Comparison of ENCODE assay signal across 8 cellular contexts in the genomic region with DNA sequence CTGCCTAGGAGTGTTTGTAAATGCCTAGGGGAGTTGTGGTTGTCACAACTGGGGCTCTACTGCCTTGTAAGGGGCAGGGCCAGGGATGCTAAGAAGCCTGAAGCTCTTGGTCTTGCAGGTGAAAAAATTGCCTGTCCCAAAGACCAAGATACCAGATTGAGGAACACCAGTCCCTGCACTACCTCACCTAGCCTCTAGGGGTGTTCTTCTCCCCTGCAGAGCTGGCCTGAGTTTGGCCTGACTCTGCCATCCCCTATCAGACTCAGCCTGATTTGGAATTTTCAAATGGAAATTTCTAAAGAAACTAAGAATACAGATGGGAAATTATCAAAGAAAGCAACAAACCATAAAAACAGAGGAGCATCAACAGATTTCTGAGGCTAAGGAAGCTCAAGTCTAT.
A peak's percentile ranks its signal among the peaks of the same experiment; 100 is the strongest.
DNase-seq lines count a peak whose midpoint lies in the region; ATAC-seq and TF ChIP-seq lines count a peak whose summit lies in the region.

No MANE protein-coding gene starts in this region.

- no peaks in the 10 kb centered on the region for H3K79me2 ChIP-seq in fibroblast of lung (ENCODE audit: control insufficient read depth, insufficient read depth, low read length)

- H3K4me2 ChIP-seq in fibroblast of lung (ENCODE audit: extremely low read depth, insufficient read depth, low read length): no peak overlapping the region

- H2AFZ ChIP-seq in fibroblast of lung (ENCODE audit: low read length): no peak overlapping the region

- no peaks in the 10 kb centered on the region for H4K20me1 ChIP-seq in fibroblast of lung (ENCODE audit: control insufficient read depth, extremely low read depth, insufficient read depth, low read length)

- no peak overlapping the region for H3K4me3 ChIP-seq in fibroblast of lung (replicated peaks in 1 of 4; ENCODE audit: control extremely low read depth in 1 of 4, insufficient read depth in 1 of 4, low read depth in 3 of 4, low read length in 4 of 4)
- H3K4me3 ChIP-seq in effector memory CD4-positive, alpha-beta T cell (ENCODE audit: insufficient read depth, low read depth, low read length, poor library complexity, severe bottlenecking): no peak overlapping the region

- no peaks in the 10 kb centered on the region for H3K36me3 ChIP-seq in fibroblast of lung (ENCODE audit: control insufficient read depth, insufficient read depth, low read length)
- no peaks in the 10 kb centered on the region for H3K36me3 ChIP-seq in effector memory CD4-positive, alpha-beta T cell (ENCODE audit: control insufficient read depth, insufficient read depth, low read length)

- H3K27ac ChIP-seq in fibroblast of lung (ENCODE audit: insufficient read depth, low read length): no peak overlapping the region
- no peak overlapping the region for H3K27ac ChIP-seq in effector memory CD4-positive, alpha-beta T cell (ENCODE audit: insufficient read depth, low read length, poor library complexity, severe bottlenecking)

- peak; percentile 9 to 20 for TF ChIP-seq CTCF in fibroblast of lung (conservative IDR thresholded peaks at IDR 0.05 in 1 of 2, IDR thresholded peaks at IDR 0.05 in 1 of 2; ENCODE audit: low read depth in 1 of 2, low read length in 2 of 2)

- no peak overlapping the region for H3K9ac ChIP-seq in fibroblast of lung (ENCODE audit: insufficient read depth, low read length)

- no peaks in the 10 kb centered on the region for H3K4me1 ChIP-seq in fibroblast of lung (ENCODE audit: control insufficient read depth, extremely low read depth, insufficient read depth, low read length)
- H3K4me1 ChIP-seq in effector memory CD4-positive, alpha-beta T cell (ENCODE audit: control insufficient read depth, insufficient read depth, low read length, poor library complexity, severe bottlenecking): no peaks in the 10 kb centered on the region

- DNase-seq in stimulated activated CD4-positive, alpha-beta T cell treated with anti-CD3 and anti-CD28 coated beads, Interleukin-15, amount 100 ng/mL, for 24 hours: peak; percentile 8
- no peak for DNase-seq in stimulated activated CD4-positive, alpha-beta T cell treated with anti-CD3 and anti-CD28 coated beads, Interleukin-4, amount 100 ng/mL, for 4 hours
- DNase-seq in NCI-H460 (ENCODE audit: extremely low read depth, low read depth) (peak; percentile 1), fibroblast of lung (ENCODE audit: low read depth in 2 of 2) (no peak)
- DNase-seq in effector memory CD4-positive, alpha-beta T cell: no peak
- no peak for DNase-seq in stimulated activated naive CD4-positive, alpha-beta T cell (lab: John Stamatoyannopoulos, UW)
- no peak for DNase-seq in stimulated activated CD4-positive, alpha-beta T cell treated with anti-CD3 and anti-CD28 coated beads, Interleukin-12 subunit alpha, Interleukin-12 subunit beta, amount 100 ng/mL, for 4 hours

- H3K9me3 ChIP-seq in fibroblast of lung (ENCODE audit: control insufficient read depth, insufficient read depth, low read depth, low read length): no peaks in the 10 kb centered on the region
- H3K9me3 ChIP-seq in effector memory CD4-positive, alpha-beta T cell (ENCODE audit: control insufficient read depth, low read length): no peaks in the 10 kb centered on the region

- H3K27me3 ChIP-seq in fibroblast of lung (ENCODE audit: control insufficient read depth, insufficient read depth, low read length): no peaks in the 10 kb centered on the region
- H3K27me3 ChIP-seq in effector memory CD4-positive, alpha-beta T cell (replicated peaks; ENCODE audit: control insufficient read depth, insufficient read depth, low read length, poor library complexity, severe bottlenecking): no peaks in the 10 kb centered on the region

- ATAC-seq in GM18867 (IDR thresholded peaks at IDR 0.05; ENCODE audit: unreplicated experiment): no peak

Comparison
In these comparisons a context has a peak if more than half of its experiments do, and no peak if none do; other contexts are left out.
1. DNase-seq: peak in stimulated activated CD4-positive, alpha-beta T cell treated with anti-CD3 and anti-CD28 coated beads, Interleukin-15, amount 100 ng/mL, for 24 hours (single experiment) and NCI-H460 (single experiment); none in stimulated activated CD4-positive, alpha-beta T cell treated with anti-CD3 and anti-CD28 coated beads, Interleukin-4, amount 100 ng/mL, for 4 hours (0 of 2), fibroblast of lung (0 of 2), effector memory CD4-positive, alpha-beta T cell (0 of 3), stimulated activated naive CD4-positive, alpha-beta T cell (0 of 6) and stimulated activated CD4-positive, alpha-beta T cell treated with anti-CD3 and anti-CD28 coated beads, Interleukin-12 subunit alpha, Interleukin-12 subunit beta, amount 100 ng/mL, for 4 hours (single experiment).